In the genomic region with DNA sequence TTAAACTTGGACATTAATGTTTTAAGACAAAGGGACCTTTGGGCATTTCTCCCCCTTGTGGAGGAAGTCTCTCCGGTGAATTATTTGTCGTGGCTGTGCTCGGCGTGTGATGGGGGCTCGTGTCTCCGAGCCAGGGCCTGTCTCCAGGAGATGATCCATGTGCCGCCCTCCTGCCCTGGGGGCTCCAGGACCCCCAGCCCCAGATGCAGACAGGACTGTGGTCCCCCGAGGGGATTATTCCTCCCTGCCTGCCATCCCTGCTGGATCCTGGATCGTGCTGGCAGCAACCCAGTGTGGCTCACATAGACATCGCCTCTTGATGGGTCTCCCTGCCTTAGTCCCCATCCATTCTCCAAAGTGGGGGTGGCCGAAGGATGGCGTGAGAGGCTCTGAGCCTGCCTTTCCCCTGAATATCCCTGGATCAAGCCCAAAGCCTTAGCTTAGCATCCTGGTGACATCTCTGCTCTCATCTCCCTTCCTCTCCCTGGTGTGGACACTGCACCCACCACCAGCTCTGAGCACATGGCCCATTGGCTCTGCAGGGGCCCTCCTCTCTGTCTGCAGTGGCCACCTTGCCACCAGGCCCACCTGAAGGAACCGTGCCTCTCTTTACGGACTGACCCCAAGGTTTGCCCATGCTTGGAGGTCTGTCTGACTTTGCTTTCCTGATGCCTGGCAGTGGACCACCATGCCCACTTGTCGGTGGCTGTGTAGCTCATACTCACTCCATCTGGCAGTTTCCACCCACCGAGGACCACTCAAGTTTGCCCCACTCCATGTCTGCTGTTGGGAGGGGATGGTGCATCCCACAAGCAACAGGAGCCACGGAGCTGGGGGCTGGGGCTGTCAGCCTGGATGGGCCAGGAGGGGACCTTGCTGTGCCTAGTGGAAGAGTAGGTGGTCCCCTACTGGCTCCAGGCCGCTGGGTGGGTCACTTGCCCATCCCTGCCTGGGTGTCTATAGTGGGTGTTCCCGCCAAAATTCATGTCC, we compare ENCODE assay signal across 11 cellular contexts. TPM values are rescaled to one million over a fixed set of nuclear protein-coding genes. Genes with fewer than 3 reads are reported as not detected.
DNase-seq lines count a peak whose midpoint lies in the region; ATAC-seq and TF ChIP-seq lines count a peak whose summit lies in the region.
"Had no signal": no experiment of that assay in that cellular context is flagged by ENCODE, and none has a peak within 500 bp of the region (broad histone marks: within the 10 kb centered on the region; RNA-seq: fewer than 3 reads in every experiment).

No MANE protein-coding gene starts in this region.

- TF ChIP-seq EP300 in stomach (IDR thresholded peaks at IDR 0.05): no peak

- DNase-seq in activated naive CD4-positive, alpha-beta T cell treated with anti-CD3 and anti-CD28 coated beads, Interleukin-2, amount 10 ng/mL, durations not matched to agents 7 days and 5 days: no peak
- peak; percentile 11 for DNase-seq in activated CD8-positive, alpha-beta memory T cell treated with anti-CD3 and anti-CD28 coated beads, Interleukin-2, amount 10 ng/mL, durations not matched to agents 7 days and 5 days
- DNase-seq in glutamatergic neuron: no peak
- peak; percentile 17 for DNase-seq in stomach
- DNase-seq in NCI-H187 (lab: John Stamatoyannopoulos, UW): no peak
- DNase-seq: effector memory CD4-positive, alpha-beta T cell; NCI-H2171 had no signal

- peaks cover 0 to 16% (median 0%) of the 10 kb centered on the region in 3 donors for H3K27me3 ChIP-seq in stomach
- H3K27me3 ChIP-seq: BLaER1 had no signal

- no peak overlapping the region for H3K4me3 ChIP-seq in stomach
- H3K4me3 ChIP-seq: BLaER1 had no signal

- peaks cover 0 to 9% (median 2%) of the 10 kb centered on the region in 4 donors for H3K9me3 ChIP-seq in stomach

- peaks cover 0 to under 1% (median 0%) of the 10 kb centered on the region in 4 donors for H3K4me1 ChIP-seq in stomach
- H3K4me1 ChIP-seq: BLaER1 had no signal

- TF ChIP-seq CTCF in glutamatergic neuron (IDR thresholded peaks at IDR 0.05; ENCODE audit: partially characterized antibody, unreplicated experiment) (peak; percentile 26), stomach (IDR thresholded peaks at IDR 0.05) (peak in 2 of 7 experiments; percentile 11 to 13)

- H3K36me3 ChIP-seq in stomach: no peaks in the 10 kb centered on the region
- H3K36me3 ChIP-seq: BLaER1 had no signal

- H3K4me1 Mint-ChIP-seq in activated naive CD4-positive, alpha-beta T cell treated with anti-CD3 and anti-CD28 coated beads, Interleukin-2, amount 50 U/mL, for 24 hours: peaks cover 28% of the 10 kb centered on the region
- H3K4me1 Mint-ChIP-seq in activated naive CD4-positive, alpha-beta T cell treated with anti-CD3 and anti-CD28 coated beads, Interleukin-2, amount 10 ng/mL, durations not matched to agents 7 days and 5 days: no peaks in the 10 kb centered on the region
- peaks cover 2% of the 10 kb centered on the region for H3K4me1 Mint-ChIP-seq in activated CD8-positive, alpha-beta memory T cell treated with anti-CD3 and anti-CD28 coated beads, Interleukin-2, amount 10 ng/mL, durations not matched to agents 7 days and 5 days
- H3K4me1 Mint-ChIP-seq in glutamatergic neuron (ENCODE audit: low read depth, unreplicated experiment): peaks cover 14% of the 10 kb centered on the region

- no peak overlapping the region for H3K4me3 Mint-ChIP-seq in activated naive CD4-positive, alpha-beta T cell treated with anti-CD3 and anti-CD28 coated beads, Interleukin-2, amount 50 U/mL, for 24 hours
- no peak overlapping the region for H3K4me3 Mint-ChIP-seq in activated naive CD4-positive, alpha-beta T cell treated with anti-CD3 and anti-CD28 coated beads, Interleukin-2, amount 10 ng/mL, durations not matched to agents 7 days and 5 days
- H3K4me3 Mint-ChIP-seq in activated CD8-positive, alpha-beta memory T cell treated with anti-CD3 and anti-CD28 coated beads, Interleukin-2, amount 10 ng/mL, durations not matched to agents 7 days and 5 days: no peak overlapping the region
- no peak overlapping the region for H3K4me3 Mint-ChIP-seq in glutamatergic neuron (ENCODE audit: unreplicated experiment)

- peaks cover 3% of the 10 kb centered on the region for H3K36me3 Mint-ChIP-seq in activated naive CD4-positive, alpha-beta T cell treated with anti-CD3 and anti-CD28 coated beads, Interleukin-2, amount 50 U/mL, for 24 hours
- no peaks in the 10 kb centered on the region for H3K36me3 Mint-ChIP-seq in activated naive CD4-positive, alpha-beta T cell treated with anti-CD3 and anti-CD28 coated beads, Interleukin-2, amount 10 ng/mL, durations not matched to agents 7 days and 5 days
- no peaks in the 10 kb centered on the region for H3K36me3 Mint-ChIP-seq in activated CD8-positive, alpha-beta memory T cell treated with anti-CD3 and anti-CD28 coated beads, Interleukin-2, amount 10 ng/mL, durations not matched to agents 7 days and 5 days
- no peaks in the 10 kb centered on the region for H3K36me3 Mint-ChIP-seq in glutamatergic neuron (ENCODE audit: unreplicated experiment)

- 55 to 66% (median 58%) methylated on average over 19 of the region's 19 CpGs for WGBS in stomach, 5 donors

- CTCF ChIA-PET in activated naive CD4-positive, alpha-beta T cell treated with anti-CD3 and anti-CD28 coated beads, Interleukin-2, amount 10 ng/mL, durations not matched to agents 7 days and 5 days (lab: Charles Lee): no interaction called here
- CTCF ChIA-PET in activated CD8-positive, alpha-beta memory T cell treated with anti-CD3 and anti-CD28 coated beads, Interleukin-2, amount 10 ng/mL, durations not matched to agents 7 days and 5 days (lab: Charles Lee): no interaction called here

- TF ChIP-seq POLR2A in stomach (IDR thresholded peaks at IDR 0.05): no peak

- ATAC-seq in activated CD8-positive, alpha-beta memory T cell treated with anti-CD3 and anti-CD28 coated beads, Interleukin-2, amount 10 ng/mL, durations not matched to agents 7 days and 5 days: no peak
- ATAC-seq in HG03442 (IDR thresholded peaks at IDR 0.05; ENCODE audit: unreplicated experiment): no peak
- ATAC-seq in GM18519 (IDR thresholded peaks at IDR 0.05; ENCODE audit: low FRiP score, unreplicated experiment): no peak

- intact Hi-C loops in stomach (cut with DNase I; ENCODE audit: low total_unique reads): no loop called here

- no peak overlapping the region for H3K27ac ChIP-seq in stomach
- H3K27ac ChIP-seq: BLaER1 had no signal

- H3K27me3 Mint-ChIP-seq in activated naive CD4-positive, alpha-beta T cell treated with anti-CD3 and anti-CD28 coated beads, Interleukin-2, amount 50 U/mL, for 24 hours: no peaks in the 10 kb centered on the region
- H3K27me3 Mint-ChIP-seq in activated naive CD4-positive, alpha-beta T cell treated with anti-CD3 and anti-CD28 coated beads, Interleukin-2, amount 10 ng/mL, durations not matched to agents 7 days and 5 days: peaks cover 35% of the 10 kb centered on the region
- peaks cover 23% of the 10 kb centered on the region for H3K27me3 Mint-ChIP-seq in activated CD8-positive, alpha-beta memory T cell treated with anti-CD3 and anti-CD28 coated beads, Interleukin-2, amount 10 ng/mL, durations not matched to agents 7 days and 5 days
- peaks cover 3% of the 10 kb centered on the region for H3K27me3 Mint-ChIP-seq in glutamatergic neuron (ENCODE audit: unreplicated experiment)

- peaks cover 10% of the 10 kb centered on the region for H3K9me3 Mint-ChIP-seq in activated naive CD4-positive, alpha-beta T cell treated with anti-CD3 and anti-CD28 coated beads, Interleukin-2, amount 50 U/mL, for 24 hours
- no peaks in the 10 kb centered on the region for H3K9me3 Mint-ChIP-seq in activated naive CD4-positive, alpha-beta T cell treated with anti-CD3 and anti-CD28 coated beads, Interleukin-2, amount 10 ng/mL, durations not matched to agents 7 days and 5 days
- no peaks in the 10 kb centered on the region for H3K9me3 Mint-ChIP-seq in activated CD8-positive, alpha-beta memory T cell treated with anti-CD3 and anti-CD28 coated beads, Interleukin-2, amount 10 ng/mL, durations not matched to agents 7 days and 5 days (ENCODE audit: low read depth)
- H3K9me3 Mint-ChIP-seq in glutamatergic neuron (ENCODE audit: unreplicated experiment): peaks cover 7% of the 10 kb centered on the region

- H3K27ac Mint-ChIP-seq in activated naive CD4-positive, alpha-beta T cell treated with anti-CD3 and anti-CD28 coated beads, Interleukin-2, amount 50 U/mL, for 24 hours: peak overlapping the region; percentile 33
- no peak overlapping the region for H3K27ac Mint-ChIP-seq in activated naive CD4-positive, alpha-beta T cell treated with anti-CD3 and anti-CD28 coated beads, Interleukin-2, amount 10 ng/mL, durations not matched to agents 7 days and 5 days
- H3K27ac Mint-ChIP-seq in activated CD8-positive, alpha-beta memory T cell treated with anti-CD3 and anti-CD28 coated beads, Interleukin-2, amount 10 ng/mL, durations not matched to agents 7 days and 5 days: no peak overlapping the region
- peak overlapping the region; percentile 49 for H3K27ac Mint-ChIP-seq in glutamatergic neuron (ENCODE audit: unreplicated experiment)

RNA-seq across cellular contexts. Expression of a gene that starts 56.7 kb away (rescaled TPM):
- under 1 TPM; 0.26 to 0.56 TPM for total RNA-seq in activated CD8-positive, alpha-beta memory T cell treated with anti-CD3 and anti-CD28 coated beads, Interleukin-2, amount 10 ng/mL, durations not matched to agents 7 days and 5 days
- total RNA-seq in glutamatergic neuron (ENCODE audit: unreplicated experiment) (0.32 TPM), stomach (10 to 100 TPM in 2 of 5 donors, 1 to 10 TPM in 2, not detected in 1; 1.2 to 31.2 (median 14.7) TPM)
- polyA plus RNA-seq in stomach: 10 to 100 TPM in 1 of 3 donors, 1 to 10 TPM in 2; 1.9 to 22.7 (median 8.1) TPM

Comparison
In these comparisons a context has a peak if more than half of its experiments do, and no peak if none do; other contexts are left out.
1. H3K27ac Mint-ChIP-seq: peak in activated naive CD4-positive, alpha-beta T cell treated with anti-CD3 and anti-CD28 coated beads, Interleukin-2, amount 50 U/mL, for 24 hours (single experiment) and glutamatergic neuron (single experiment); none in activated naive CD4-positive, alpha-beta T cell treated with anti-CD3 and anti-CD28 coated beads, Interleukin-2, amount 10 ng/mL, durations not matched to agents 7 days and 5 days (single experiment) and activated CD8-positive, alpha-beta memory T cell treated with anti-CD3 and anti-CD28 coated beads, Interleukin-2, amount 10 ng/mL, durations not matched to agents 7 days and 5 days (single experiment).
2. DNase-seq: peak in activated CD8-positive, alpha-beta memory T cell treated with anti-CD3 and anti-CD28 coated beads, Interleukin-2, amount 10 ng/mL, durations not matched to agents 7 days and 5 days (single experiment) and stomach (single experiment); none in activated naive CD4-positive, alpha-beta T cell treated with anti-CD3 and anti-CD28 coated beads, Interleukin-2, amount 10 ng/mL, durations not matched to agents 7 days and 5 days (single experiment), glutamatergic neuron (single experiment) and NCI-H187 (0 of 2).